16 cellular contexts compared by ENCODE assay signal in the genomic region with DNA sequence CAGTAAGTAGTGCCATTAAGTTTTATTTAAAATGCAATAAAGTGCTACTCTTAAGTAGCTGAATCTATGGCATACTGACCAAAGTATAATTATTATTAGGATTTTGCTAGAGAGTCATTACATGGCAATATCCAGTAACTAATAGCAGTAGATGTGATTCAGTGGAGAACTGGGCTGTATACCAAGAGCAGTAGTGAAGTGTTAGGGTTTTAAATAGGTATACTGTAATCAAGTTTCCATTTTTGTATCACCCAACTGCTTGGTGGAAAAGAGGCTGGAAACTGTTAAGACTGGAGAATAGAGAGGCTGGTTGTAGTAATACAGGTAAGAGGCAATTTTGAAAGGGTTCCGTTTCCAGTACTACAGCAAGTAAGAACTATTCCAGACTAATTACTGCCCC. TPM values are rescaled to one million over a fixed set of nuclear protein-coding genes. Genes with fewer than 3 reads are reported as not detected.
DNase-seq lines count a peak whose midpoint lies in the region; ATAC-seq and TF ChIP-seq lines count a peak whose summit lies in the region.
"Had no signal": no experiment of that assay in that cellular context is flagged by ENCODE, and none has a peak within 500 bp of the region (broad histone marks: within the 10 kb centered on the region; RNA-seq: fewer than 3 reads in every experiment).

No MANE protein-coding gene starts in this region.

- H4K20me1 ChIP-seq in BLaER1 treated with 17β-estradiol and CSF1 and Interleukin-3, amounts not matched to agents 10 nM and 100 nM = no peaks in the 10 kb centered on the region

- peak overlapping the region in 10 of 11 experiments; percentile 80 to 99 (median 91); a peak in 21 of 22 replicates for H3K27ac ChIP-seq in BLaER1 treated with 17β-estradiol and CSF1 and Interleukin-3, amounts not matched to agents 10 nM and 100 nM
- no peak overlapping the region for H3K27ac ChIP-seq in CD8-positive, alpha-beta T cell (ENCODE audit: low read depth, low read length)
- H3K27ac ChIP-seq in lower lobe of right lung = peak overlapping the region; percentile 48

- peak overlapping the region in 7 of 11 experiments; percentile 65 to 79 (median 70); a peak in 13 of 22 replicates for H3K9ac ChIP-seq in BLaER1 treated with 17β-estradiol and CSF1 and Interleukin-3, amounts not matched to agents 10 nM and 100 nM
- H3K9ac ChIP-seq: SK-N-SH had no signal

- H3K27me3 Mint-ChIP-seq in CD8-positive, alpha-beta T cell (ENCODE audit: low read depth) = no peaks in the 10 kb centered on the region
- no peaks in the 10 kb centered on the region for H3K27me3 Mint-ChIP-seq in endothelial cell (ENCODE audit: unreplicated experiment)

- peak overlapping the region; percentile 46 for H3K27ac Mint-ChIP-seq in CD8-positive, alpha-beta T cell
- H3K27ac Mint-ChIP-seq in endothelial cell (ENCODE audit: unreplicated experiment) = peak overlapping the region; percentile 16

- H3K4me2 ChIP-seq in BLaER1 treated with 17β-estradiol and CSF1 and Interleukin-3, amounts not matched to agents 10 nM and 100 nM = peak overlapping the region in 8 of 11 experiments; percentile 17 to 72 (median 48); a peak in 14 of 22 replicates
- H3K4me2 ChIP-seq: SK-N-SH had no signal

- 0 out of 20 replicates have a peak overlapping the region, but pooled peaks of 2 of the 10 experiments have one; percentile 12 to 29 for H3K4me3 ChIP-seq in BLaER1 treated with 17β-estradiol and CSF1 and Interleukin-3, amounts not matched to agents 10 nM and 100 nM
- H3K4me3 ChIP-seq in CD8-positive, alpha-beta T cell (ENCODE audit: low read depth, low read length) = no peak overlapping the region
- no peak overlapping the region for H3K4me3 ChIP-seq in lower lobe of right lung
- H3K4me3 ChIP-seq in MG63 = no peak overlapping the region
- H3K4me3 ChIP-seq: GM12878, HAP-1, K562 had no signal

- peaks cover 23% of the 10 kb centered on the region for H3K4me1 Mint-ChIP-seq in CD8-positive, alpha-beta T cell (ENCODE audit: low read depth)
- H3K4me1 Mint-ChIP-seq in endothelial cell (ENCODE audit: unreplicated experiment) = peaks cover 8% of the 10 kb centered on the region

- intact Hi-C loops in CD8-positive, alpha-beta T cell (cut with DNase I, micrococcal nuclease) = loop anchor here (2.0 to 10.0 kb wide), 5 partner anchors 265 to 1121 kb away; a partner anchor contains a TSS
- intact Hi-C loops in lower lobe of right lung (cut with DNase I) = no loop called here

- CTCF ChIA-PET in CD8-positive, alpha-beta T cell (lab: Charles Lee) = interaction anchor here (1.3 kb wide), 1 partner anchor 18 kb away, joined by 3 read pairs; no protein-coding TSS in a partner anchor

- peaks cover 84% of the 10 kb centered on the region for H3K36me3 Mint-ChIP-seq in CD8-positive, alpha-beta T cell
- H3K36me3 Mint-ChIP-seq in endothelial cell (ENCODE audit: low read depth, unreplicated experiment) = peaks cover 34% of the 10 kb centered on the region

- POLR2A ChIA-PET in CD8-positive, alpha-beta T cell (lab: Charles Lee) = interaction anchor here (3.0 kb wide), 1 partner anchor 13 kb away, joined by 13 read pairs; a partner anchor contains a TSS

- H3K36me3 ChIP-seq in BLaER1 treated with 17β-estradiol and CSF1 and Interleukin-3, amounts not matched to agents 10 nM and 100 nM = peaks cover 55 to 87% (median 68%) of the 10 kb centered on the region in 11 experiments
- H3K36me3 ChIP-seq in CD8-positive, alpha-beta T cell (ENCODE audit: insufficient read depth, low read length) = peaks cover 17% of the 10 kb centered on the region
- H3K36me3 ChIP-seq in lower lobe of right lung (peaks cover 62% of the 10 kb centered on the region), MG63 (peaks cover 55% of the 10 kb centered on the region)
- H3K36me3 ChIP-seq: HAP-1 had no signal

- H3K4me3 Mint-ChIP-seq in CD8-positive, alpha-beta T cell = no peak overlapping the region
- peak overlapping the region; percentile 32 for H3K4me3 Mint-ChIP-seq in endothelial cell (ENCODE audit: unreplicated experiment)

- no peak for TF ChIP-seq CTCF in CD8-positive, alpha-beta T cell (IDR thresholded peaks at IDR 0.05)
- no peak for TF ChIP-seq CTCF in endothelial cell (IDR thresholded peaks at IDR 0.05; ENCODE audit: unreplicated experiment)
- TF ChIP-seq CTCF in lower lobe of right lung (IDR thresholded peaks at IDR 0.05) = no peak

- H3K9me3 Mint-ChIP-seq in CD8-positive, alpha-beta T cell = peaks cover 15% of the 10 kb centered on the region
- H3K9me3 Mint-ChIP-seq in endothelial cell (ENCODE audit: unreplicated experiment) = no peaks in the 10 kb centered on the region

- peaks cover 16 to 56% (median 27%) of the 10 kb centered on the region in 10 experiments for H3K4me1 ChIP-seq in BLaER1 treated with 17β-estradiol and CSF1 and Interleukin-3, amounts not matched to agents 10 nM and 100 nM
- no peaks in the 10 kb centered on the region for H3K4me1 ChIP-seq in CD8-positive, alpha-beta T cell (ENCODE audit: insufficient read depth, low read length)
- H3K4me1 ChIP-seq in lower lobe of right lung = peaks cover 23% of the 10 kb centered on the region
- H3K4me1 ChIP-seq: HAP-1 had no signal

- peaks cover 29 to 73% (median 60%) of the 10 kb centered on the region in 11 experiments for H3K9me3 ChIP-seq in BLaER1 treated with 17β-estradiol and CSF1 and Interleukin-3, amounts not matched to agents 10 nM and 100 nM (replicated peaks in 1 of 11)
- peaks cover 3% of the 10 kb centered on the region for H3K9me3 ChIP-seq in CD8-positive, alpha-beta T cell (ENCODE audit: low read length)
- H3K9me3 ChIP-seq in lower lobe of right lung (peaks cover 16% of the 10 kb centered on the region), MG63 (peaks cover 30% of the 10 kb centered on the region)

- ATAC-seq in CD8-positive, alpha-beta T cell = no peak
- ATAC-seq in lower lobe of right lung (no peak), GM19395 (IDR thresholded peaks at IDR 0.05; ENCODE audit: unreplicated experiment) (no peak)
- ATAC-seq: GM12878, K562 had no signal

- DNase-seq in CD8-positive, alpha-beta T cell = no peak
- DNase-seq in endothelial cell (ENCODE audit: low spot score) (no peak), lower lobe of right lung (no peak), MG63 (no peak), AG08395 (ENCODE audit: low spot score) (no peak)
- DNase-seq: C1 segment of cervical spinal cord, DMS79, NCI-H1092 treated with DMSO at 0.1 percent for 48 hours, NCI-H1694 treated with DMSO at 0.1 percent for 48 hours, SK-N-SH had no signal

- no peaks in the 10 kb centered on the region for H3K27me3 ChIP-seq in BLaER1 treated with 17β-estradiol and CSF1 and Interleukin-3, amounts not matched to agents 10 nM and 100 nM
- H3K27me3 ChIP-seq in CD8-positive, alpha-beta T cell (ENCODE audit: insufficient read depth, low read length) = no peaks in the 10 kb centered on the region
- H3K27me3 ChIP-seq in lower lobe of right lung (ENCODE audit: low read depth) (no peaks in the 10 kb centered on the region), MG63 (no peaks in the 10 kb centered on the region)

RNA-seq across cellular contexts. Expression of a gene that starts 13.3 kb away (rescaled TPM):
- total RNA-seq in CD8-positive, alpha-beta T cell = 10 to 100 TPM; 29.1 to 30.9 TPM
- total RNA-seq in endothelial cell (ENCODE audit: unreplicated experiment) = 20.9 TPM
- 19.3 TPM for total RNA-seq in lower lobe of right lung
- 14.1 and 14.2 TPM in 2 replicates for total RNA-seq in MG63 (2014; rRNA removed; shearing (Covaris generic); ENCODE audit: low replicate concordance)

RNA-seq across cellular contexts. Expression of a gene that starts 25.9 kb away (rescaled TPM):
- total RNA-seq in CD8-positive, alpha-beta T cell = 10 to 100 TPM; 22.4 to 22.7 TPM
- total RNA-seq in endothelial cell (ENCODE audit: unreplicated experiment) (52.5 TPM), lower lobe of right lung (174 TPM)
- total RNA-seq in MG63 (2014; rRNA removed; shearing (Covaris generic); ENCODE audit: low replicate concordance) = 16.4 and 23.3 TPM in 2 replicates

RNA-seq across cellular contexts. Expression of a gene that starts 45.1 kb away (rescaled TPM):
- total RNA-seq in CD8-positive, alpha-beta T cell = under 1 TPM in 1 of 2 experiments, not detected in 1; 0.08 TPM
- total RNA-seq in endothelial cell (ENCODE audit: unreplicated experiment) = 4.9 TPM
- 50.7 TPM for total RNA-seq in lower lobe of right lung
- 2.3 and 4.6 TPM in 2 replicates for total RNA-seq in MG63 (2014; rRNA removed; shearing (Covaris generic); ENCODE audit: low replicate concordance)
- total RNA-seq: G401 had no signal
